In the genomic region with DNA sequence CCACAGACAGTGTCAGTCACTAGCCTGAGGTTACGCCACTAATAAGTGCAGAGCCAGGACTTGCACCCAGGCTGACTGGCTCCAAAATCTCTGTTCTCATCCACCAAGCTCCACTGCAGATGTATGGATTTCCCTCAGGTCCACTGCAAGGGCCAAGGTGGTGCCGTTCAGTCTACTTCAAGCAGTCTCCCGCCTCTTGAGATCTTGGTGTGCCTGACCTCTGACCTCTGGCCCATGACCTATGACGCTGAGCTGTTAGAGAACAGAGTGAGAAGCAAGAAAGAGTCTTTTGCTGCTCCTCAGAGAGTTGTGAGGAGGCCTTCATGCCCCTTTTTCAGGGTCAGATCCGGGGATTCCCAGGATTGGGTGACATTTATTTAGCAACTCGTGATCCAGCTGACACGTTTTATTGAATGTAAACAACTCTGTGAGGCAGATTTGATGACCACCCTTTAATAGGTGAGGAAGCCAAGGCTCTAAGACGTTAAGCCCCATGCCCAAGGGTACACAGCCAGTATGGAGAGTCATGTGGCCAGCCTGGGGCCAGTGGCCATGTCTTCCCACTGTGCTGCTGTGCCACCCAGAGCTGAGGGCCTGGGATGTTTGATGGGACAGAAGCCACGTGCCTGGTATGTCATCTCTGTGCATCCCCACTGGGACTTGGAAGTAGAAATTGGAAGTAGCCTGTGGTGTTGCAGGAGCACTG, we compare ENCODE assay signal across 25 cellular contexts. TPM values are rescaled to one million over a fixed set of nuclear protein-coding genes. Genes with fewer than 3 reads are reported as not detected.
DNase-seq lines count a peak whose midpoint lies in the region; ATAC-seq, FAIRE-seq and TF ChIP-seq lines count a peak whose summit lies in the region.
"Had no signal": no experiment of that assay in that cellular context is flagged by ENCODE, and none has a peak within 500 bp of the region (broad histone marks: within the 10 kb centered on the region; RNA-seq: fewer than 3 reads in every experiment).

No MANE protein-coding gene starts in this region.

- H3K36me3 ChIP-seq in K562 (ENCODE audit: control insufficient read depth, insufficient read depth, low read length) (peaks cover 7% of the 10 kb centered on the region; the same call in 2 of the 3 replicates), mesodermal cell (ENCODE audit: control insufficient read depth, insufficient read depth, low read length) (no peaks in the 10 kb centered on the region), tibial nerve (peaks cover 0 to 18% (median 0%) of the 10 kb centered on the region in 3 donors), Caco-2 (ENCODE audit: control insufficient read depth, insufficient read depth, low read length) (peaks cover 1% of the 10 kb centered on the region; the same call in 1 of the 2 replicates)
- H3K36me3 ChIP-seq: cardiac muscle cell, ovary had no signal

- H3K27ac Mint-ChIP-seq in activated naive CD4-positive, alpha-beta T cell treated with anti-CD3 and anti-CD28 coated beads, Interleukin-2, amount 50 U/mL, for 72 hours, result peak overlapping the region; percentile 25 to 90
- no peak overlapping the region for H3K27ac Mint-ChIP-seq in Caco-2 (ENCODE audit: unreplicated experiment)
- H3K27ac Mint-ChIP-seq: activated CD4-positive, alpha-beta T cell treated with anti-CD3 and anti-CD28 coated beads for 36 hours had no signal

- TF ChIP-seq EP300 in K562 (IDR thresholded peaks at IDR 0.05; ENCODE audit: low read length) (no peak), tibial nerve (IDR thresholded peaks at IDR 0.05) (peak in 1 of 2 donors; percentile 30)

- H3K4me1 ChIP-seq in K562 (replicated peaks in 1 of 2; ENCODE audit: control insufficient read depth in 2 of 2, insufficient read depth in 2 of 2, low read length in 2 of 2) (peaks cover 0 to 9% of the 10 kb centered on the region in 2 experiments; a peak in 1 of 5 replicates), mesodermal cell (ENCODE audit: control insufficient read depth, insufficient read depth, low read length, poor library complexity, severe bottlenecking) (no peaks in the 10 kb centered on the region), tibial nerve (peaks cover 0 to 48% (median 9%) of the 10 kb centered on the region in 4 donors), Caco-2 (peaks cover 6% of the 10 kb centered on the region; the same call in 1 of the 2 replicates)

- no peaks in the 10 kb centered on the region for H3K27me3 Mint-ChIP-seq in Caco-2 (ENCODE audit: insufficient read depth, unreplicated experiment)
- H3K27me3 Mint-ChIP-seq: activated CD4-positive, alpha-beta T cell treated with anti-CD3 and anti-CD28 coated beads for 36 hours had no signal

- no peak overlapping the region for H3K9ac ChIP-seq in K562 (ENCODE audit: insufficient read depth in 1 of 2, low read depth in 2 of 2, low read length in 2 of 2)
- H3K9ac ChIP-seq: SK-N-SH had no signal

- CTCF ChIA-PET in K562 (lab: Yijun Ruan, JAX; ENCODE audit: low intra/inter-chr PET ratio) (interaction anchor here (0.6 kb wide), 1 partner anchor 1468 kb away, joined by 3 read pairs; no protein-coding TSS in a partner anchor), Caco-2 (lab: Charles Lee) (interaction anchor here (1.5 kb wide), 1 partner anchor 19 kb away, joined by 4 read pairs; no protein-coding TSS in a partner anchor)

- no peak overlapping the region for H2AFZ ChIP-seq in K562 (ENCODE audit: low read depth, low read length)

- H3K4me3 Mint-ChIP-seq in Caco-2 (ENCODE audit: unreplicated experiment), result no peak overlapping the region
- H3K4me3 Mint-ChIP-seq: activated CD4-positive, alpha-beta T cell treated with anti-CD3 and anti-CD28 coated beads for 36 hours had no signal

- in situ Hi-C loops in K562 (cut with MboI), result no loop called here

- no peak for TF ChIP-seq CTCF in K562 (IDR thresholded peaks at IDR 0.05 in 2 of 3, conservative IDR thresholded peaks at IDR 0.05 in 1 of 3; ENCODE audit: insufficient read depth in 2 of 3, low read depth in 1 of 3, low read length in 3 of 3)
- TF ChIP-seq CTCF in tibial nerve (IDR thresholded peaks at IDR 0.05), result no peak
- no peak for TF ChIP-seq CTCF in Caco-2 (IDR thresholded peaks at IDR 0.05; ENCODE audit: insufficient read depth in 1 of 2, low read depth in 1 of 2, low read length in 1 of 2, severe bottlenecking in 1 of 2, unreplicated experiment in 1 of 2)

- no peak overlapping the region for H3K4me2 ChIP-seq in K562 (ENCODE audit: insufficient read depth, low read length)
- H3K4me2 ChIP-seq: SK-N-SH had no signal

- H3K79me2 ChIP-seq in K562 (ENCODE audit: control insufficient read depth, insufficient read depth, low read length), result no peaks in the 10 kb centered on the region

- no peaks in the 10 kb centered on the region for H3K9me1 ChIP-seq in K562 (ENCODE audit: control insufficient read depth, insufficient read depth, low read length)

- no peaks in the 10 kb centered on the region for H3K9me3 ChIP-seq in K562 (replicated peaks; ENCODE audit: control insufficient read depth, insufficient read depth, low read depth, low read length)
- H3K9me3 ChIP-seq in mesodermal cell (ENCODE audit: control insufficient read depth, low read length), result no peaks in the 10 kb centered on the region
- H3K9me3 ChIP-seq in tibial nerve, result no peaks in the 10 kb centered on the region
- H3K9me3 ChIP-seq in Caco-2, result no peaks in the 10 kb centered on the region
- H3K9me3 ChIP-seq: ovary, SK-N-SH, thoracic aorta had no signal

- H3K4me3 ChIP-seq in K562 (no peak overlapping the region), mesodermal cell (ENCODE audit: extremely low read depth, insufficient read depth, low read length, poor library complexity, severe bottlenecking) (no peak overlapping the region), tibial nerve (no peak overlapping the region), Caco-2 (ENCODE audit: low read depth, low read length) (no peak overlapping the region)
- H3K4me3 ChIP-seq: cardiac muscle cell, dorsolateral prefrontal cortex, lung, ovary, thoracic aorta had no signal

- no peaks in the 10 kb centered on the region for H3K27me3 ChIP-seq in K562 (ENCODE audit: control insufficient read depth in 2 of 2, insufficient read depth in 2 of 2, low read length in 2 of 2)
- no peaks in the 10 kb centered on the region for H3K27me3 ChIP-seq in tibial nerve
- H3K27me3 ChIP-seq in Caco-2 (replicated peaks; ENCODE audit: control insufficient read depth, insufficient read depth, low read length), result no peaks in the 10 kb centered on the region
- H3K27me3 ChIP-seq: cardiac muscle cell, dorsolateral prefrontal cortex, ovary had no signal

- WGBS in K562 (ENCODE audit: insufficient coverage, low coverage, missing lambda C conversion rate), result 53% methylated on average over 9 of the region's 9 CpGs
- 82 to 91% methylated on average over 7 to 9 of the region's 9 CpGs for WGBS in mesodermal cell (ENCODE audit: insufficient coverage in 2 of 2), 2 experiments
- 31 to 44% methylated on average over 9 of the region's 9 CpGs for WGBS in tibial nerve, 2 donors

- peaks cover 11% of the 10 kb centered on the region for H3K4me1 Mint-ChIP-seq in Caco-2 (ENCODE audit: low read depth, unreplicated experiment)

- no peak for ATAC-seq in activated naive CD4-positive, alpha-beta T cell treated with anti-CD3 and anti-CD28 coated beads, Interleukin-2, amount 50 U/mL, for 72 hours
- peak; percentile 50 for ATAC-seq in K562
- ATAC-seq in HG02610 (IDR thresholded peaks at IDR 0.05; ENCODE audit: unreplicated experiment), result no peak

- POLR2A ChIA-PET in K562 (lab: Yijun Ruan, JAX), result interaction anchor here (1.3 kb wide), 1 partner anchor 16 kb away, joined by 4 read pairs; no protein-coding TSS in a partner anchor
- POLR2A ChIA-PET in Caco-2 (lab: Charles Lee), result no interaction called here

- no peaks in the 10 kb centered on the region for H3K36me3 Mint-ChIP-seq in activated naive CD4-positive, alpha-beta T cell treated with anti-CD3 and anti-CD28 coated beads, Interleukin-2, amount 50 U/mL, for 72 hours
- H3K36me3 Mint-ChIP-seq in Caco-2 (ENCODE audit: insufficient read depth, unreplicated experiment), result peaks cover 5% of the 10 kb centered on the region

- TF ChIP-seq POLR2A in K562 (conservative IDR thresholded peaks at IDR 0.05), result no peak
- no peak for TF ChIP-seq POLR2A in tibial nerve (IDR thresholded peaks at IDR 0.05)

- no peaks in the 10 kb centered on the region for H4K20me1 ChIP-seq in K562 (replicated peaks; ENCODE audit: control insufficient read depth, insufficient read depth, low read length)

- H3K9me3 Mint-ChIP-seq in activated naive CD4-positive, alpha-beta T cell treated with anti-CD3 and anti-CD28 coated beads, Interleukin-2, amount 50 U/mL, for 72 hours, result no peaks in the 10 kb centered on the region
- no peaks in the 10 kb centered on the region for H3K9me3 Mint-ChIP-seq in Caco-2 (ENCODE audit: unreplicated experiment)

- H3K27ac ChIP-seq in K562 (ENCODE audit: extremely low read depth, low read depth, low read length), result no peak overlapping the region
- H3K27ac ChIP-seq in mesodermal cell (ENCODE audit: low read depth, low read length, severe bottlenecking), result peak overlapping the region; percentile 36
- H3K27ac ChIP-seq in tibial nerve, result peak overlapping the region in 3 of 4 donors; percentile 44 to 66 (median 52)
- H3K27ac ChIP-seq: cardiac muscle cell, dorsolateral prefrontal cortex, epithelial cell of prostate, ovary, thoracic aorta had no signal

- FAIRE-seq in K562 (lab: Jason Lieb, UNC), result no peak
- FAIRE-seq: GM19239, TTC549 had no signal

- DNase-seq in activated naive CD4-positive, alpha-beta T cell treated with anti-CD3 and anti-CD28 coated beads, Interleukin-2, amount 50 U/mL, for 72 hours (ENCODE audit: low spot score in 2 of 2), result no peak
- DNase-seq in activated naive CD4-positive, alpha-beta T cell (lab: John Stamatoyannopoulos, UW), result no peak
- DNase-seq in K562 (ENCODE audit: extremely low read depth in 1 of 4, low spot score in 3 of 4) (no peak), tibial nerve (ENCODE audit: low spot score in 2 of 2) (no peak), H4 (ENCODE audit: low spot score) (no peak), Caco-2 (no peak)
- DNase-seq: activated gamma-delta T cell, amniotic stem cell, DMS153, GDM1, GOT3, Karpas-422, NCI-H1105 treated with DMSO at 0.1 percent for 48 hours, SK-N-SH had no signal

- intact Hi-C loops in K562 (cut with micrococcal nuclease), result no loop called here
- intact Hi-C loops in Caco-2 (cut with micrococcal nuclease; ENCODE audit: unreplicated experiment), result no loop called here

- no TSS peak for BruUV-seq in K562 (replicated peaks; lab: Mats Ljungman, UMichigan)
- BruUV-seq in Caco-2 (replicated peaks; lab: Mats Ljungman, UMichigan), result no TSS peak

- no peak for TF ChIP-seq RAD21 in K562 (CRISPR knock-in tag; conservative IDR thresholded peaks at IDR 0.05 in 1 of 2, IDR thresholded peaks at IDR 0.05 in 1 of 2)

RNA-seq across cellular contexts. Expression of a gene that starts 25.2 kb away (rescaled TPM):
- total RNA-seq in activated naive CD4-positive, alpha-beta T cell treated with anti-CD3 and anti-CD28 coated beads, Interleukin-2, amount 50 U/mL, for 72 hours, result 10 to 100 TPM; 28.1 to 40.2 TPM
- total RNA-seq in K562 (2011; cell fraction: chromatin; rRNA removed; ENCODE audit: low replicate concordance), result 5.6 and 9.2 TPM in 2 replicates
- 11.2 and 12.0 TPM in 2 replicates for total RNA-seq in K562 (2011; cell fraction: nucleolus; rRNA removed)
- 7.4 and 9.0 TPM in 2 replicates for total RNA-seq in K562 (2011; cell fraction: nucleoplasm; rRNA removed)
- total RNA-seq in K562 (2014; rRNA removed) (16.5 and 23.8 TPM in 2 replicates), K562 (2014; rRNA removed; fragmentation: Illumina TruSeq; extraction: Trizol) (10.8 and 11.1 TPM in 2 replicates), K562 (2015; rRNA removed; fragmentation: Illumina TruSeq; extraction: Trizol) (17.9 and 18.9 TPM in 2 replicates), K562 (2021) (23.0 and 24.6 TPM in 2 replicates), tibial nerve (10 to 100 TPM in 2 of 4 donors, 1 to 10 TPM in 2; 7.1 to 16.4 (median 11.9) TPM), Caco-2 (2022) (40.2 and 40.4 TPM in 2 replicates)
- polyA plus RNA-seq in K562 (2011; rRNA removed) (16.8 and 25.9 TPM in 2 replicates), K562 (2014; fragmentation: Illumina TruSeq; extraction: Trizol) (37.2 and 38.1 TPM in 2 replicates), K562 (2014; fragmentation: Nextera tagmentation; extraction: Ambion mirVana) (10 to 100 TPM in 1 of 2 experiments, 1 to 10 TPM in 1; 8.7 to 17.8 TPM), K562 (2014; rRNA removed) (23.3 and 27.2 TPM in 2 replicates)
- 27.0 and 56.5 TPM in 2 replicates for polyA plus RNA-seq in K562 (2011; cell fraction: cytosol; rRNA removed)
- polyA plus RNA-seq in K562 (2011; cell fraction: nucleus; rRNA removed), result 7.1 and 12.9 TPM in 2 replicates
- polyA plus RNA-seq in K562 (2012), result 21.5 and 26.3 TPM in 2 replicates
- polyA minus RNA-seq in K562 (2011; rRNA and poly(A)+ RNA removed), result 6.6 and 12.8 TPM in 2 replicates
- polyA minus RNA-seq in K562 (2011; cell fraction: cytosol; rRNA and poly(A)+ RNA removed), result 9.0 and 12.5 TPM in 2 replicates
- polyA minus RNA-seq in K562 (2011; cell fraction: nucleus; rRNA and poly(A)+ RNA removed), result 5.8 and 6.1 TPM in 2 replicates
- 19.8 TPM for polyA plus RNA-seq in mesodermal cell (2013, experiment 1 of 2)
- polyA plus RNA-seq in mesodermal cell (2013, experiment 2 of 2), result 18.5 TPM
- 25.9 and 36.9 TPM in 2 replicates for total RNA-seq in H4 (2014; rRNA removed; shearing (Covaris generic))

RNA-seq across cellular contexts. Expression of a gene that starts 26.4 kb away (rescaled TPM):
- 10 to 100 TPM in 1 of 2 donors, 1 to 10 TPM in 1; 7.2 to 10.5 TPM for total RNA-seq in activated naive CD4-positive, alpha-beta T cell treated with anti-CD3 and anti-CD28 coated beads, Interleukin-2, amount 50 U/mL, for 72 hours
- total RNA-seq in K562 (2011; cell fraction: chromatin; rRNA removed; ENCODE audit: low replicate concordance), result 11.3 and 26.5 TPM in 2 replicates
- total RNA-seq in K562 (2011; cell fraction: nucleolus; rRNA removed), result 24.2 and 25.7 TPM in 2 replicates
- total RNA-seq in K562 (2011; cell fraction: nucleoplasm; rRNA removed), result 22.4 and 23.4 TPM in 2 replicates
- total RNA-seq in K562 (2014; rRNA removed) (10.5 and 16.9 TPM in 2 replicates), K562 (2014; rRNA removed; fragmentation: Illumina TruSeq; extraction: Trizol) (6.2 and 8.2 TPM in 2 replicates), K562 (2015; rRNA removed; fragmentation: Illumina TruSeq; extraction: Trizol) (6.0 and 6.7 TPM in 2 replicates), K562 (2021) (13.7 and 15.2 TPM in 2 replicates), tibial nerve (100 to 1,000 TPM in 2 of 4 donors, 10 to 100 TPM in 2; 68.1 to 162 (median 122) TPM), Caco-2 (2022) (11.2 and 11.5 TPM in 2 replicates)
- polyA plus RNA-seq in K562 (2011; rRNA removed) (10.7 and 15.4 TPM in 2 replicates), K562 (2014; fragmentation: Illumina TruSeq; extraction: Trizol) (17.8 and 22.9 TPM in 2 replicates), K562 (2014; fragmentation: Nextera tagmentation; extraction: Ambion mirVana) (under 1 TPM; 0.27 to 0.53 TPM), K562 (2014; rRNA removed) (13.8 and 16.7 TPM in 2 replicates)
- polyA plus RNA-seq in K562 (2011; cell fraction: cytosol; rRNA removed), result 12.8 and 18.7 TPM in 2 replicates
- 10.4 and 18.7 TPM in 2 replicates for polyA plus RNA-seq in K562 (2011; cell fraction: nucleus; rRNA removed)
- 8.2 and 14.5 TPM in 2 replicates for polyA plus RNA-seq in K562 (2012)
- polyA minus RNA-seq in K562 (2011; rRNA and poly(A)+ RNA removed), result 2.6 and 6.2 TPM in 2 replicates
- 7.9 and 8.3 TPM in 2 replicates for polyA minus RNA-seq in K562 (2011; cell fraction: cytosol; rRNA and poly(A)+ RNA removed)
- polyA minus RNA-seq in K562 (2011; cell fraction: nucleus; rRNA and poly(A)+ RNA removed), result 3.8 and 5.3 TPM in 2 replicates
- 20.6 TPM for polyA plus RNA-seq in mesodermal cell (2013, experiment 1 of 2)
- polyA plus RNA-seq in mesodermal cell (2013, experiment 2 of 2), result 13.5 TPM
- 49.8 and 55.9 TPM in 2 replicates for total RNA-seq in H4 (2014; rRNA removed; shearing (Covaris generic))

RNA-seq across cellular contexts. Expression of a gene that starts 46.2 kb away (rescaled TPM):
- 1 to 10 TPM; 2.8 to 7.4 TPM for total RNA-seq in activated naive CD4-positive, alpha-beta T cell treated with anti-CD3 and anti-CD28 coated beads, Interleukin-2, amount 50 U/mL, for 72 hours
- total RNA-seq in K562 (2011; cell fraction: chromatin; rRNA removed; ENCODE audit: low replicate concordance), result 6.0 and 9.3 TPM in 2 replicates
- total RNA-seq in K562 (2011; cell fraction: nucleolus; rRNA removed), result 5.7 and 7.0 TPM in 2 replicates
- total RNA-seq in K562 (2011; cell fraction: nucleoplasm; rRNA removed), result 5.2 and 5.5 TPM in 2 replicates
- total RNA-seq in K562 (2014; rRNA removed), result 1.7 and 2.9 TPM in 2 replicates
- total RNA-seq in K562 (2014; rRNA removed; fragmentation: Illumina TruSeq; extraction: Trizol), result 3.0 and 3.7 TPM in 2 replicates
- total RNA-seq in K562 (2015; rRNA removed; fragmentation: Illumina TruSeq; extraction: Trizol), result 5.2 and 5.4 TPM in 2 replicates
- total RNA-seq in K562 (2021), result 5.3 and 6.2 TPM in 2 replicates
- 1.7 and 3.6 TPM in 2 replicates for polyA plus RNA-seq in K562 (2011; rRNA removed)
- polyA plus RNA-seq in K562 (2011; cell fraction: cytosol; rRNA removed), result 2.8 and 7.5 TPM in 2 replicates
- polyA plus RNA-seq in K562 (2011; cell fraction: nucleus; rRNA removed), result 1.7 and 3.8 TPM in 2 replicates
- 4.9 and 7.3 TPM in 2 replicates for polyA plus RNA-seq in K562 (2012)
- polyA plus RNA-seq in K562 (2014; fragmentation: Illumina TruSeq; extraction: Trizol), result 7.8 and 8.7 TPM in 2 replicates
- 1 to 10 TPM in 1 of 2 experiments, under 1 TPM in 1; 0.60 to 1.3 TPM for polyA plus RNA-seq in K562 (2014; fragmentation: Nextera tagmentation; extraction: Ambion mirVana)
- 3.2 and 4.9 TPM in 2 replicates for polyA plus RNA-seq in K562 (2014; rRNA removed)
- 1.8 and 3.3 TPM in 2 replicates for polyA minus RNA-seq in K562 (2011; rRNA and poly(A)+ RNA removed)
- 1.4 and 3.7 TPM in 2 replicates for polyA minus RNA-seq in K562 (2011; cell fraction: cytosol; rRNA and poly(A)+ RNA removed)
- polyA minus RNA-seq in K562 (2011; cell fraction: nucleus; rRNA and poly(A)+ RNA removed), result 2.3 and 2.7 TPM in 2 replicates
- 5.6 TPM for polyA plus RNA-seq in mesodermal cell (2013, experiment 1 of 2)
- 5.1 TPM for polyA plus RNA-seq in mesodermal cell (2013, experiment 2 of 2)
- total RNA-seq in tibial nerve, result 10 to 100 TPM; 13.8 to 16.3 (median 14.6) TPM
- total RNA-seq in H4 (2014; rRNA removed; shearing (Covaris generic)), result 1.8 and 3.9 TPM in 2 replicates
- total RNA-seq in Caco-2 (2022), result 25.1 and 27.8 TPM in 2 replicates
